ENCODE assay signal across 12 cellular contexts in genomic region chr6:111711989-111712388, GRCh38.
DNase-seq lines count a peak whose midpoint lies in the region; ATAC-seq and TF ChIP-seq lines count a peak whose summit lies in the region.
"Had no signal": no experiment of that assay in that cellular context is flagged by ENCODE, and none has a peak within 500 bp of the region (broad histone marks: within the 10 kb centered on the region; RNA-seq: fewer than 3 reads in every experiment).

No MANE protein-coding gene starts in this region.

- peak overlapping the region; percentile 32 for H3K27ac ChIP-seq in CD4-positive, alpha-beta memory T cell (ENCODE audit: low read depth, low read length)
- peak overlapping the region; percentile 46 for H3K27ac ChIP-seq in caudate nucleus (ENCODE audit: low read depth, low read length)
- no peak overlapping the region for H3K27ac ChIP-seq in neural progenitor cell

- H3K4me2 ChIP-seq in neural progenitor cell = peak overlapping the region; percentile 13

- H3K4me1 Mint-ChIP-seq in CD4-positive, alpha-beta memory T cell = peaks cover 51 to 76% (median 62%) of the 10 kb centered on the region in 4 donors
- H3K4me1 Mint-ChIP-seq in neural progenitor cell = peaks cover 56% of the 10 kb centered on the region

- POLR2A ChIA-PET in CD4-positive, alpha-beta memory T cell (lab: Charles Lee; ENCODE audit: partially characterized antibody) = interaction anchor here (1.0 to 1.7 kb wide), 7 partner anchors 48 to 317 kb away, joined by 3 to 5 read pairs (median 4); partner anchors contain the start of gene REV3L

- H3K27me3 ChIP-seq in CD4-positive, alpha-beta memory T cell (ENCODE audit: insufficient read depth, low read length) = no peaks in the 10 kb centered on the region
- H3K27me3 ChIP-seq in neural progenitor cell = no peaks in the 10 kb centered on the region

- peak overlapping the region in 2 of 8 donors; percentile 46 to 50 for H3K4me3 Mint-ChIP-seq in CD4-positive, alpha-beta memory T cell
- no peak overlapping the region for H3K4me3 Mint-ChIP-seq in neural progenitor cell
- H3K4me3 Mint-ChIP-seq: IgD-negative memory B cell had no signal

- H4K20me1 ChIP-seq in neural progenitor cell (ENCODE audit: low read depth) = peaks cover 11% of the 10 kb centered on the region

- TF ChIP-seq CTCF in neural progenitor cell (IDR thresholded peaks at IDR 0.05) = no peak

- intact Hi-C loops in CD4-positive, alpha-beta memory T cell (cut with micrococcal nuclease) = loop anchor here (2.0 to 10.0 kb wide), 5 partner anchors 13 to 453 kb away; a partner anchor contains a TSS

- H3K4me1 ChIP-seq in CD4-positive, alpha-beta memory T cell (ENCODE audit: insufficient read depth, low read length) = peaks cover 67% of the 10 kb centered on the region
- peaks cover 25% of the 10 kb centered on the region for H3K4me1 ChIP-seq in neural progenitor cell

- no peak overlapping the region for H3K9ac ChIP-seq in neural progenitor cell

- ATAC-seq in GM21737 (IDR thresholded peaks at IDR 0.05; ENCODE audit: unreplicated experiment) = no peak

- H3K27ac Mint-ChIP-seq in CD4-positive, alpha-beta memory T cell = peak overlapping the region; percentile 91 to 97 (median 95)
- peak overlapping the region; percentile 11 for H3K27ac Mint-ChIP-seq in neural progenitor cell

- H2AFZ ChIP-seq in neural progenitor cell (replicated peaks) = no peak overlapping the region

- H3K36me3 ChIP-seq in CD4-positive, alpha-beta memory T cell (ENCODE audit: insufficient read depth, low read length) = peaks cover 47% of the 10 kb centered on the region
- H3K36me3 ChIP-seq in neural progenitor cell = no peaks in the 10 kb centered on the region
- H3K36me3 ChIP-seq: HAP-1 had no signal

- no peaks in the 10 kb centered on the region for H3K27me3 Mint-ChIP-seq in CD4-positive, alpha-beta memory T cell
- H3K27me3 Mint-ChIP-seq in neural progenitor cell (ENCODE audit: insufficient read depth, low read depth) = peaks cover 8% of the 10 kb centered on the region
- H3K27me3 Mint-ChIP-seq: IgD-negative memory B cell had no signal

- peaks cover 18% of the 10 kb centered on the region for H3F3A ChIP-seq in neural progenitor cell (ENCODE audit: low read depth)

- peaks cover 53 to 79% of the 10 kb centered on the region in 2 donors for H3K36me3 Mint-ChIP-seq in CD4-positive, alpha-beta memory T cell
- H3K36me3 Mint-ChIP-seq in neural progenitor cell = peaks cover 28% of the 10 kb centered on the region
- H3K36me3 Mint-ChIP-seq: IgD-negative memory B cell had no signal

- H3K4me3 ChIP-seq in CD4-positive, alpha-beta memory T cell (ENCODE audit: low read length in 2 of 2) = no peak overlapping the region
- H3K4me3 ChIP-seq in neural progenitor cell = no peak overlapping the region
- H3K4me3 ChIP-seq: HAP-1 had no signal

- DNase-seq in CD4-positive, alpha-beta memory T cell = no peak
- DNase-seq in NCI-H1105 treated with DMSO at 0.1 percent for 48 hours (lab: John Stamatoyannopoulos, UW) = peak; percentile 41
- DNase-seq in caudate nucleus (lab: John Stamatoyannopoulos, UW) = no peak
- no peak for DNase-seq in neural progenitor cell (ENCODE audit: low spot score)
- DNase-seq in A172 (ENCODE audit: low spot score) = no peak
- DNase-seq in anterior cingulate cortex (lab: John Stamatoyannopoulos, UW) = no peak
- DNase-seq: islet precursor cell; NCI-H1930; stimulated activated CD4-positive, alpha-beta T cell treated with anti-CD3 and anti-CD28 coated beads, Interleukin-1b, Interleukin-23, amount 100 ng/mL, for 48 hours had no signal

- CTCF ChIA-PET in CD4-positive, alpha-beta memory T cell (lab: Charles Lee; ENCODE audit: partially characterized antibody) = interaction anchor here (0.8 to 2.8 kb wide), 14 partner anchors 8 to 453 kb away, joined by 3 to 12 read pairs (median 3); a partner anchor contains a TSS

- H3K79me2 ChIP-seq in neural progenitor cell (ENCODE audit: low read depth) = no peaks in the 10 kb centered on the region

- H3K9me3 ChIP-seq in CD4-positive, alpha-beta memory T cell (ENCODE audit: control insufficient read depth in 1 of 2, low read length in 2 of 2) = no peaks in the 10 kb centered on the region
- H3K9me3 ChIP-seq in neural progenitor cell (ENCODE audit: low read depth) = no peaks in the 10 kb centered on the region
- H3K9me3 ChIP-seq: HAP-1 had no signal

- no peaks in the 10 kb centered on the region for H3K9me3 Mint-ChIP-seq in CD4-positive, alpha-beta memory T cell
- H3K9me3 Mint-ChIP-seq in neural progenitor cell = no peaks in the 10 kb centered on the region
- H3K9me3 Mint-ChIP-seq: IgD-negative memory B cell had no signal
